In the genomic region with DNA sequence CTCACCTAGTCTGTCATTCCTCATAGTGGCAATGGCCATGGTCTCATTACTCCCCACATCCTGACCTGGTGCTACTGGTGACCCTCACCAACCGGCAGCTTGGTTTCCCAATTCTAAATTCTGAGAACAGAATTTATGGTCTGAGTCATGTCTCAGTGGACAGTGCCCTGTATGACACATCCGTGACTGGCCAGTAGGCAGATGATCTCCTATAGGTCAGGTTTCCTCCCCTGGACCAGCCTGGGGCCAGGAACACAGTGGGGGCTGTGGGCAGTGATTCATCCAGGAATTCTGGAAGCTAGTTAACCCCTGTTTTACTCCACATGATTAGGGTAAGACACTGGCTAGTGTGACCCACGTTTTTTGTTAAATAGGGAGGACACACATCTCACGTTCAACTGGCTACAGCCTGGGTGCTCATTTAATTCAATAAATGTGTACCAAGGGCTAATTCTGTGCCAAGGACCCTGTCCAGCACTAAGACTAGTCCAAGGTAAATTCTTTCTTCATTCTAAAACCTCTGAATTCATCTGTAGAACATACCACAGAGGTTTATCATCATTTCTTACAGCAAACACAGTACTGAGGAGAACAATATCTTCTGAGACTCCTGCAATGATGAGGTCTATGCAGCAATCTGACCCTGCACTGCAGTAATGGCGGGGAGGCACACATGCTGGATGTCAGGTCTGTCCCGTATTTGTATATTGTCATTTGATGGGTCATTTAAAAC, we compare ENCODE assay signal across 16 cellular contexts.
A peak's percentile ranks its signal among the peaks of the same experiment; 100 is the strongest.
DNase-seq lines count a peak whose midpoint lies in the region; ATAC-seq, FAIRE-seq and TF ChIP-seq lines count a peak whose summit lies in the region.
"Had no signal": no experiment of that assay in that cellular context is flagged by ENCODE, and none has a peak within 500 bp of the region (broad histone marks: within the 10 kb centered on the region; RNA-seq: fewer than 3 reads in every experiment).

No MANE protein-coding gene starts in this region.

- CTCF ChIA-PET in MCF 10A (lab: Yijun Ruan, JAX), result interaction anchor here (0.7 to 1.0 kb wide), 2 partner anchors 10 to 455 kb away, joined by 3 to 4 read pairs; no protein-coding TSS in a partner anchor

- H3K27me3 ChIP-seq in breast epithelium (no peaks in the 10 kb centered on the region), adipocyte (replicated peaks; ENCODE audit: control insufficient read depth, insufficient read depth, low read length) (no peaks in the 10 kb centered on the region), GM23338 (ENCODE audit: insufficient read depth) (no peaks in the 10 kb centered on the region)

- TF ChIP-seq POLR2A in breast epithelium (IDR thresholded peaks at IDR 0.05), result no peak

- DNase-seq in MCF 10A (ENCODE audit: unreplicated experiment) (peak; percentile 94), breast epithelium (ENCODE audit: low spot score in 2 of 2) (no peak), adipocyte (ENCODE audit: low read depth) (peak; percentile 76), glomerular visceral epithelial cell (ENCODE audit: extremely low spot score) (peak; percentile 77), urothelium cell line (ENCODE audit: low spot score) (peak; percentile 84), GM23338 (ENCODE audit: low spot score) (no peak)
- no peak for DNase-seq in activated CD4-positive, alpha-beta T cell treated with anti-CD3 and anti-CD28 coated beads, Interleukin-2, amount 50 U/mL, for 1 hour
- DNase-seq: activated CD4-positive, CD25-positive, alpha-beta regulatory T cell treated with anti-CD3 and anti-CD28 coated beads, Interleukin-2, amount 50 U/mL, for 72 hours; activated effector memory CD4-positive, alpha-beta T cell treated with Interleukin-2 at 50 U/mL for 16 hours; cortex of kidney; NCI-H2081; stimulated activated CD4-positive, alpha-beta T cell treated with anti-CD3 and anti-CD28 coated beads, Interleukin-2, amount 100 ng/mL, for 24 hours had no signal

- H3K9me3 Mint-ChIP-seq in MCF 10A (ENCODE audit: unreplicated experiment), result peaks cover 16% of the 10 kb centered on the region
- H3K9me3 Mint-ChIP-seq in GM23338, result peaks cover 7% of the 10 kb centered on the region; the same call in 2 of the 3 replicates

- peaks cover 34% of the 10 kb centered on the region for H3K4me1 Mint-ChIP-seq in MCF 10A (ENCODE audit: insufficient read depth, unreplicated experiment)
- H3K4me1 Mint-ChIP-seq in GM23338, result no peaks in the 10 kb centered on the region; the same call in 2 of the 3 replicates

- H3K9me2 ChIP-seq in GM23338 (ENCODE audit: insufficient read depth), result 0 out of 2 replicates have a peak, but pooled peaks cover 8% of the 10 kb centered on the region

- no peak for ATAC-seq in GM18511 (IDR thresholded peaks at IDR 0.05; ENCODE audit: unreplicated experiment)
- no peak for ATAC-seq in GM23338
- ATAC-seq: Right ventricle myocardium inferior had no signal

- TF ChIP-seq CTCF in MCF 10A (IDR thresholded peaks at IDR 0.05; ENCODE audit: unreplicated experiment), result no peak
- TF ChIP-seq CTCF in breast epithelium (IDR thresholded peaks at IDR 0.05), result no peak
- no peak for TF ChIP-seq CTCF in GM23338 (conservative IDR thresholded peaks at IDR 0.05; ENCODE audit: low read depth in 2 of 2)

- peaks cover 4% of the 10 kb centered on the region for H3K36me3 Mint-ChIP-seq in MCF 10A (ENCODE audit: insufficient read depth, unreplicated experiment)
- H3K36me3 Mint-ChIP-seq in GM23338 (ENCODE audit: low read depth), result peaks cover 6% of the 10 kb centered on the region; the same call in 1 of the 3 replicates

- H2AFZ ChIP-seq in GM23338, result no peak overlapping the region

- H3K36me3 ChIP-seq in breast epithelium (no peaks in the 10 kb centered on the region), adipocyte (ENCODE audit: control insufficient read depth, insufficient read depth, low read length, severe bottlenecking) (no peaks in the 10 kb centered on the region), GM23338 (ENCODE audit: insufficient read depth) (no peaks in the 10 kb centered on the region)

- H3K4me3 Mint-ChIP-seq in MCF 10A (ENCODE audit: unreplicated experiment) (peak overlapping the region; percentile 36), GM23338 (no peak overlapping the region)

- H3K27me3 Mint-ChIP-seq in MCF 10A (ENCODE audit: insufficient read depth, unreplicated experiment) (no peaks in the 10 kb centered on the region), GM23338 (ENCODE audit: insufficient read depth, low read depth, poor library complexity) (peaks cover 3% of the 10 kb centered on the region)

- no peaks in the 10 kb centered on the region for H4K20me1 ChIP-seq in GM23338 (replicated peaks; ENCODE audit: insufficient read depth)

- H3K4me2 ChIP-seq in GM23338, result no peak overlapping the region

- no TSS peak for BruUV-seq in MCF 10A (replicated peaks; lab: Mats Ljungman, UMichigan)

- H3K27ac ChIP-seq in breast epithelium (no peak overlapping the region), GM23338 (ENCODE audit: low read depth) (no peak overlapping the region)
- H3K27ac ChIP-seq: 22Rv1 had no signal

- H3K27ac Mint-ChIP-seq in MCF 10A (ENCODE audit: low read depth, unreplicated experiment) (peak overlapping the region; percentile 66), GM23338 (no peak overlapping the region)

- H3K4me3 ChIP-seq in breast epithelium (no peak overlapping the region), adipocyte (ENCODE audit: low read length) (peak overlapping the region; percentile 20), GM23338 (no peak overlapping the region)

- H3K9me3 ChIP-seq in breast epithelium (no peaks in the 10 kb centered on the region), adipocyte (ENCODE audit: control insufficient read depth, low read length) (peaks cover 9% of the 10 kb centered on the region)

- POLR2A ChIA-PET in MCF 10A (lab: Yijun Ruan, JAX), result interaction anchor here (0.6 to 1.3 kb wide), 4 partner anchors 15 to 246 kb away, joined by 3 to 4 read pairs (median 3); no protein-coding TSS in a partner anchor

- intact Hi-C loops in MCF 10A (cut with micrococcal nuclease) (loop anchor here (1.0 kb wide), 1 partner anchor 249 kb away; the partner anchor contains the start of gene TBX3), breast epithelium (cut with DNase I; ENCODE audit: low total_unique reads) (no loop called here)

- H3K4me1 ChIP-seq in breast epithelium (no peaks in the 10 kb centered on the region), adipocyte (ENCODE audit: control insufficient read depth, insufficient read depth, low read length) (peaks cover 17% of the 10 kb centered on the region), GM23338 (ENCODE audit: insufficient read depth) (no peaks in the 10 kb centered on the region)

- H3F3A ChIP-seq in GM23338 (replicated peaks; ENCODE audit: low read depth), result no peaks in the 10 kb centered on the region

- H3K9ac ChIP-seq in adipocyte (ENCODE audit: low read length), result no peak overlapping the region

- H3K79me2 ChIP-seq in GM23338 (replicated peaks; ENCODE audit: insufficient read depth), result no peaks in the 10 kb centered on the region

- peak; percentile 84 for FAIRE-seq in urothelium cell line (lab: Jason Lieb, UNC)
- FAIRE-seq: G401.6 had no signal

Comparison
In these comparisons a context has a peak if more than half of its experiments do, and no peak if none do; other contexts are left out.
1. DNase-seq: peak in MCF 10A (single experiment), adipocyte (single experiment), glomerular visceral epithelial cell (single experiment) and urothelium cell line (single experiment); none in breast epithelium (0 of 2), activated CD4-positive, alpha-beta T cell treated with anti-CD3 and anti-CD28 coated beads, Interleukin-2, amount 50 U/mL, for 1 hour (single experiment) and GM23338 (single experiment).